8 cellular contexts compared by ENCODE assay signal in the genomic region with DNA sequence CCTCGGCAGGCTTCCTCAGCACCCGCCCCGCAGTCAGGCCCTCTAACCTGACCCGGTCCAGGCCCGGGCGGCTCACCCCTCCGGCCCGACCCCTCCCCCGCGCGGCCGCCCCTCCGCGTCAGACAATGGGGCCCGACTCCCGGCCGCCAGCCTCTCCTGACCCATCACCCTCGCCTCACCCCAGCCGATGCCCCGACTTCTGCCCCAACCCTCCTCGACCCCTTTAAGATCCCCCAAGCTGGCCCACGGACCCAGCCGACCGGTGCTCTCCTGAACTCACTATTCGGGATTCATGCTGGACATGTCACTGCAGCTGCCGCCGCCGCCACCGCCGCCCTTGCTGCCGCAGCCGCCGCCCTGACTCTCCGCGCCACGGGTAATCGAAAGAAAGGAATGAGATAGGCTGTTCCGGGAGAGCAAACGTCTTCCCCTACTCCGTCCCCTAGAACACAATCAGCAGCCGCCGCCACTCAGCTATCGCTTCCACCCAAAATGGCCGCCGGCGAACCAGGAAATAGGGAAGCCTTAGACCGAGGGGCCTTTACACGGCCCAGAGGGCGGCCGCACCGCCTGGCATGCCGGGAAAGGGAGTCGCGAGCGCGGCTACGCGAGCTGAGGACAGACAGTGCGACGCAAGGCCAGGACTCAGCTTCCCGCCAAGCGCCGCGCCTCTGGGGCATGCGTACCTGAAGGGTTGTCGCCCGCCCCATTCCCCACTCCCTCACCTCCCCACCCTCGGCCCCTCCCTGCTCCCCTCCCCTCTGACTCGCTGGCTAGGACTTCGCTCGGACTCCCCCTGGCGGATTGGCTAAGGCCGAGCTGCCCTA. TPM values are rescaled to one million over a fixed set of nuclear protein-coding genes. Genes with fewer than 3 reads are reported as not detected.
A peak's percentile ranks its signal among the peaks of the same experiment; 100 is the strongest.
DNase-seq lines count a peak whose midpoint lies in the region; ATAC-seq, FAIRE-seq and TF ChIP-seq lines count a peak whose summit lies in the region.

A gene (minus strand): TSS at position 494 of the 827 bp plus-strand sequence. CDS start 191 bp downstream, at position 303.

- H2BK12ac ChIP-seq in H1 (ENCODE audit: low read depth, low read length) (peak within 1 kb of the TSS; percentile 68; the same call in 1 of the 2 replicates), mesenchymal stem cell (ENCODE audit: low read length in 2 of 2) (peak within 1 kb of the TSS; percentile 45 to 94)

- peak within 1 kb of the TSS; percentile 94 for H2BK5ac ChIP-seq in H1 (ENCODE audit: low read depth, low read length)
- peak within 1 kb of the TSS; percentile 92 for H2BK5ac ChIP-seq in mesenchymal stem cell (ENCODE audit: low read depth, low read length, poor library complexity, severe bottlenecking)

- H3K18ac ChIP-seq in H1 (ENCODE audit: extremely low read depth, low read length) (peak within 1 kb of the TSS; percentile 95), mesenchymal stem cell (ENCODE audit: low read depth in 1 of 2, low read length in 2 of 2) (peak within 1 kb of the TSS; percentile 100)

- H4K20me1 ChIP-seq in H1 (replicated peaks in 1 of 2; ENCODE audit: control insufficient read depth in 1 of 2, insufficient read depth in 2 of 2, low read length in 2 of 2) = peaks cover 5 to 7% of the 10 kb centered on the region in 2 experiments

- H3K27ac Mint-ChIP-seq in Calu3 (ENCODE audit: unreplicated experiment) = peak within 1 kb of the TSS; percentile 98

- peaks cover 18% of the 10 kb centered on the region for H3K4me1 Mint-ChIP-seq in Calu3 (ENCODE audit: low read depth, unreplicated experiment)

- H3K36me3 ChIP-seq in H1 (ENCODE audit: control insufficient read depth in 2 of 4, insufficient read depth in 4 of 4, low read length in 3 of 4) (no peaks in the 10 kb centered on the region), mesenchymal stem cell (ENCODE audit: control insufficient read depth in 1 of 2, insufficient read depth in 2 of 2, low read depth in 1 of 2, low read length in 2 of 2) (no peaks in the 10 kb centered on the region)

- peaks cover 5% of the 10 kb centered on the region; the same call in 1 of the 2 replicates for H3K23me2 ChIP-seq in H1 (ENCODE audit: low read depth, low read length)

- peak within 1 kb of the TSS; percentile 83 for H3K27ac ChIP-seq in H1 (ENCODE audit: low read depth, low read length)
- H3K27ac ChIP-seq in mesenchymal stem cell (ENCODE audit: low read length, poor library complexity, severe bottlenecking) = peak within 1 kb of the TSS; percentile 84

- H2BK120ac ChIP-seq in H1 (replicated peaks; ENCODE audit: low read depth, low read length) (no peak within 1 kb of the TSS), mesenchymal stem cell (ENCODE audit: low read depth, low read length) (peak within 1 kb of the TSS; percentile 96)

- peak within 1 kb of the TSS; percentile 84 for H4K5ac ChIP-seq in H1 (ENCODE audit: insufficient read length, low read depth, low read length)

- no peak for FAIRE-seq in H1 (lab: Jason Lieb, UNC)

- intact Hi-C loops in Calu3 (cut with micrococcal nuclease; ENCODE audit: unreplicated experiment) = loop anchor here (5.0 kb wide), 1 partner anchor 37 kb away; no protein-coding TSS in a partner anchor

- H3K9ac ChIP-seq in H1 (replicated peaks in 1 of 4; ENCODE audit: extremely low read depth in 1 of 4, low read depth in 3 of 4, low read length in 3 of 4) = peak within 1 kb of the TSS; percentile 90 to 92 (median 90)
- H3K9ac ChIP-seq in mesenchymal stem cell (ENCODE audit: low read length) = peak within 1 kb of the TSS; percentile 100

- H2AFZ ChIP-seq in H1 (ENCODE audit: low read length) (peak within 1 kb of the TSS; percentile 74; the same call in 1 of the 2 replicates), mesenchymal stem cell (ENCODE audit: low read depth, low read length) (peak within 1 kb of the TSS; percentile 69)

- peak in 1 of 2 experiments; percentile 44; a peak in 2 of 4 replicates for TF ChIP-seq RAD21 in H1 (IDR thresholded peaks at IDR 0.05 in 1 of 2, conservative IDR thresholded peaks at IDR 0.05 in 1 of 2; ENCODE audit: low read depth in 2 of 2, low read length in 2 of 2)

- peak; percentile 96 for ATAC-seq in GM21381 (IDR thresholded peaks at IDR 0.05; ENCODE audit: unreplicated experiment)

- H3K14ac ChIP-seq in H1 (ENCODE audit: insufficient read length) = no peak within 1 kb of the TSS
- H3K14ac ChIP-seq in mesenchymal stem cell (ENCODE audit: low read length in 2 of 2) = peak within 1 kb of the TSS; percentile 94 to 100

- H3K27me3 ChIP-seq in H1 (replicated peaks in 1 of 4; ENCODE audit: control insufficient read depth in 3 of 4, extremely low read depth in 1 of 4, insufficient read depth in 3 of 4, low read length in 3 of 4) (no peaks in the 10 kb centered on the region), mesenchymal stem cell (ENCODE audit: control insufficient read depth in 1 of 2, insufficient read depth in 1 of 2, low read length in 2 of 2) (no peaks in the 10 kb centered on the region)

- H3K56ac ChIP-seq in H1 (replicated peaks; ENCODE audit: insufficient read length, low read depth, low read length) = peak within 1 kb of the TSS; percentile 84

- peak within 1 kb of the TSS; percentile 36 for H2BK15ac ChIP-seq in H1 (ENCODE audit: low read length)
- peak within 1 kb of the TSS; percentile 100 for H2BK15ac ChIP-seq in mesenchymal stem cell (ENCODE audit: low read depth, poor library complexity, severe bottlenecking)

- H3K27me3 Mint-ChIP-seq in Calu3 (ENCODE audit: unreplicated experiment) = no peaks in the 10 kb centered on the region

- TF ChIP-seq POLR2A in H1 (IDR thresholded peaks at IDR 0.05; ENCODE audit: control extremely low read depth in 1 of 2, low read depth in 2 of 2, low read length in 2 of 2) = no peak

- H3K4ac ChIP-seq in H1 (replicated peaks; ENCODE audit: insufficient read length, low read depth, low read length) = peak within 1 kb of the TSS; percentile 46
- H3K4ac ChIP-seq in mesenchymal stem cell (ENCODE audit: low read depth in 1 of 2, low read length in 2 of 2) = peak within 1 kb of the TSS; percentile 76 to 100

- no peaks in the 10 kb centered on the region for H3K9me3 Mint-ChIP-seq in Calu3 (ENCODE audit: low read depth, unreplicated experiment)

- no peak within 1 kb of the TSS for H2BK20ac ChIP-seq in H1 (ENCODE audit: low read length)

- H3K79me1 ChIP-seq in H1 (ENCODE audit: low read depth, low read length) (no peaks in the 10 kb centered on the region), mesenchymal stem cell (replicated peaks; ENCODE audit: low read length, poor library complexity, severe bottlenecking) (peaks cover 3% of the 10 kb centered on the region)

- H3K23ac ChIP-seq in H1 (ENCODE audit: insufficient read length) (no peak within 1 kb of the TSS), mesenchymal stem cell (ENCODE audit: low read length in 2 of 2) (peak within 1 kb of the TSS in 1 of 2 experiments; percentile 100)

- peaks cover 30% of the 10 kb centered on the region for H3K36me3 Mint-ChIP-seq in Calu3 (ENCODE audit: insufficient read depth, unreplicated experiment)

- TF ChIP-seq EP300 in H1 (IDR thresholded peaks at IDR 0.05; ENCODE audit: borderline replicate concordance in 1 of 2, low read depth in 2 of 2, low read length in 2 of 2) = peak in 1 of 2 experiments; percentile 30; a peak in 1 of 3 replicates

- DNase-seq in Calu3 (peak; percentile 98), HUDEP-2 (lab: John Stamatoyannopoulos, UW; ENCODE audit: unreplicated experiment in 76 of 76) (peak; percentile 40 to 99 (median 98)), NOMO-1 treated with dmso at 0.1 percent for 144 hours (lab: John Stamatoyannopoulos, UW; ENCODE audit: unreplicated experiment) (peak; percentile 99), H1 (ENCODE audit: low read depth in 1 of 2, low spot score in 2 of 2) (peak; percentile 95 to 100), mesenchymal stem cell (peak; percentile 100)
- peak; percentile 85 to 97 (median 95) for DNase-seq in activated CD8-positive, alpha-beta memory T cell treated with anti-CD3 and anti-CD28 coated beads for 48 hours (ENCODE audit: low read depth in 2 of 3, low spot score in 2 of 3)
- peak; percentile 98 for DNase-seq in stimulated activated CD8-positive, alpha-beta memory T cell treated with anti-CD3 and anti-CD28 coated beads, Interleukin-12 subunit alpha, Interleukin-12 subunit beta, amount 100 ng/mL, for 4 hours (ENCODE audit: low read depth)

- H3K4me3 Mint-ChIP-seq in Calu3 (ENCODE audit: low read depth, unreplicated experiment) = peak within 1 kb of the TSS; percentile 89

- 2% methylated on average over 43 of the region's 73 CpGs; no CpG with 5 or more reads in 1 of the 2 experiments for whole genome bisulfite sequencing in H1 (ENCODE audit: extremely low coverage in 1 of 2, insufficient coverage in 1 of 2, insufficient read length in 1 of 2, insufficient replicate concordance in 2 of 2, low coverage in 1 of 2, low lambda C conversion rate in 2 of 2, missing lambda C conversion rate in 1 of 2), 2 experiments
- under 1% methylated on average over 60 of the region's 73 CpGs for WGBS in mesenchymal stem cell

- H3K4me3 ChIP-seq in H1 (ENCODE audit: extremely low read depth in 1 of 4, insufficient read depth in 2 of 4, low read depth in 3 of 4, low read length in 4 of 4) (peak within 1 kb of the TSS; percentile 90 to 92 (median 90)), mesenchymal stem cell (ENCODE audit: insufficient read depth in 1 of 2, low read depth in 1 of 2, low read length in 2 of 2) (peak within 1 kb of the TSS; percentile 94 to 98)

- H4K91ac ChIP-seq in H1 (replicated peaks; ENCODE audit: insufficient read length, low read length) (peak within 1 kb of the TSS; percentile 74), mesenchymal stem cell (ENCODE audit: low read length) (peak within 1 kb of the TSS; percentile 100)

- CTCF ChIA-PET in Calu3 (lab: Charles Lee) = interaction anchor here (0.6 to 1.7 kb wide), 16 partner anchors 9 to 476 kb away, joined by 3 to 11 read pairs (median 4); a partner anchor contains a TSS
- CTCF ChIA-PET in H1 (lab: Charles Lee; ENCODE audit: partially characterized antibody) = interaction anchor here (0.5 to 1.7 kb wide), 9 partner anchors 14 to 65 kb away, joined by 3 to 6 read pairs (median 3); no protein-coding TSS in a partner anchor

- no TSS peak for BruUV-seq in Calu3 (replicated peaks; lab: Mats Ljungman, UMichigan)

- peak within 1 kb of the TSS; percentile 24; the same call in 1 of the 2 replicates for H2AK5ac ChIP-seq in H1 (ENCODE audit: low read depth, low read length)
- H2AK5ac ChIP-seq in mesenchymal stem cell (ENCODE audit: low read length, severe bottlenecking) = peak within 1 kb of the TSS; percentile 46

- peak within 1 kb of the TSS; percentile 89 to 95 for H3K4me2 ChIP-seq in H1 (ENCODE audit: insufficient read depth in 1 of 2, low read depth in 2 of 2, low read length in 2 of 2)
- H3K4me2 ChIP-seq in mesenchymal stem cell (ENCODE audit: low read length, poor library complexity, severe bottlenecking) = peak within 1 kb of the TSS; percentile 74

- H3K9me3 ChIP-seq in H1 (ENCODE audit: insufficient read depth in 2 of 2, low read depth in 1 of 2, low read length in 1 of 2) (no peaks in the 10 kb centered on the region), mesenchymal stem cell (ENCODE audit: control insufficient read depth, low read length) (no peaks in the 10 kb centered on the region)

- POLR2A ChIA-PET in H1 (lab: Charles Lee; ENCODE audit: partially characterized antibody) = interaction anchor here (0.6 to 2.6 kb wide), 13 partner anchors 8 to 98 kb away, joined by 3 to 19 read pairs (median 4); a partner anchor contains a TSS

- peaks cover 12 to 46% of the 10 kb centered on the region in 2 experiments for H3K79me2 ChIP-seq in H1 (ENCODE audit: control insufficient read depth in 1 of 2, insufficient read depth in 2 of 2, low read length in 2 of 2)

- TF ChIP-seq CTCF in Calu3 (IDR thresholded peaks at IDR 0.05; ENCODE audit: unreplicated experiment) (peak; percentile 6), H1 (IDR thresholded peaks at IDR 0.05; ENCODE audit: control extremely low read depth in 1 of 3, insufficient read depth in 1 of 3, low read depth in 1 of 3, low read length in 3 of 3) (peak; percentile 37 to 62 (median 50))

- H3K4me1 ChIP-seq in H1 (replicated peaks in 1 of 4; ENCODE audit: control insufficient read depth in 3 of 4, insufficient read depth in 4 of 4, low read length in 3 of 4) = peaks cover 0 to 5% (median 3%) of the 10 kb centered on the region in 4 experiments; a peak in 4 of 7 replicates
- peaks cover 11% of the 10 kb centered on the region for H3K4me1 ChIP-seq in mesenchymal stem cell (ENCODE audit: control insufficient read depth, insufficient read depth, low read depth, low read length)

- H4K8ac ChIP-seq in H1 (ENCODE audit: extremely low read depth, insufficient read depth, low read length) (peak within 1 kb of the TSS; percentile 98; the same call in 1 of the 2 replicates), mesenchymal stem cell (ENCODE audit: low read length) (peak within 1 kb of the TSS; percentile 98)

RNA-seq across cellular contexts. Expression of the gene that starts here (rescaled TPM):
- total RNA-seq in Calu3 (2022) = 141 and 148 TPM in 2 replicates
- total RNA-seq in H1 (2021; fragmentation: NEBNext Ultra II Directional; extraction: Animal tissue kit (Norgen Biotek cat#: 25700)) = 119 and 120 TPM in 2 replicates
- polyA plus RNA-seq in H1 (2011; rRNA removed) = 40.6 and 77.9 TPM in 2 replicates
- 89.3 TPM for polyA plus RNA-seq in H1 (2011; cell fraction: cytosol; rRNA removed)
- 16.5 TPM for polyA plus RNA-seq in H1 (2011; cell fraction: nucleus; rRNA removed)
- 96.8 to 146 TPM (median 100 TPM) in 4 replicates for polyA plus RNA-seq in H1 (2012, experiment 1 of 2)
- 13.5 TPM for polyA plus RNA-seq in H1 (2012, experiment 2 of 2)
- 82.1 TPM for polyA plus RNA-seq in H1 (2013, experiment 1 of 2)
- polyA plus RNA-seq in H1 (2013, experiment 2 of 2) = 83.0 TPM
- polyA minus RNA-seq in H1 (2011; rRNA and poly(A)+ RNA removed) = 38.1 and 55.0 TPM in 2 replicates
- 35.7 TPM for polyA minus RNA-seq in H1 (2011; cell fraction: cytosol; rRNA and poly(A)+ RNA removed)
- 27.6 TPM for polyA minus RNA-seq in H1 (2011; cell fraction: nucleus; rRNA and poly(A)+ RNA removed)
- polyA plus RNA-seq in mesenchymal stem cell (2013, experiment 1 of 2) = 263 TPM
- polyA plus RNA-seq in mesenchymal stem cell (2013, experiment 2 of 2) = 275 TPM

Comparison
In these comparisons a context has a peak if more than half of its experiments do, and no peak if none do; other contexts are left out.
1. Peak in every context shown above with its lines: DNase-seq, ATAC-seq, H3K4me3 ChIP-seq and H3K27ac ChIP-seq.